Comparison of ENCODE assay signal across 8 cellular contexts in genomic region chr5:79878721-79879336, GRCh38.
DNase-seq lines count a peak whose midpoint lies in the region; ATAC-seq and TF ChIP-seq lines count a peak whose summit lies in the region.

No MANE protein-coding gene starts in this region.

- H3K36me3 ChIP-seq in DND-41 (ENCODE audit: insufficient read depth, low read length) (no peaks in the 10 kb centered on the region), mucosa of descending colon (ENCODE audit: low read depth) (no peaks in the 10 kb centered on the region), suprapubic skin (no peaks in the 10 kb centered on the region)

- H3K4me2 ChIP-seq in DND-41 (ENCODE audit: insufficient read depth, low read length): no peak overlapping the region

- DNase-seq in DND-41: peak; percentile 26
- peak; percentile 21 to 50 for DNase-seq in Kasumi-1 (lab: John Stamatoyannopoulos, UW)
- peak; percentile 72 to 75 for DNase-seq in activated T-cell treated with anti-CD3 and anti-CD28 coated beads, Interleukin-2, amount 50 U/mL, for 48 hours
- peak in 1 of 3 donors; percentile 20 for DNase-seq in mucosa of descending colon
- DNase-seq in suprapubic skin (ENCODE audit: low spot score in 2 of 2): no peak

- 62% methylated on average over 5 of the region's 5 CpGs for WGBS in suprapubic skin

- peak; percentile 53 for TF ChIP-seq CTCF in DND-41 (IDR thresholded peaks at IDR 0.05; ENCODE audit: borderline replicate concordance, extremely low read depth, low read length, poor library complexity, severe bottlenecking)
- TF ChIP-seq CTCF in mucosa of descending colon (IDR thresholded peaks at IDR 0.05): peak; percentile 11
- TF ChIP-seq CTCF in suprapubic skin (IDR thresholded peaks at IDR 0.05): peak in 1 of 2 donors; percentile 14

- H3K27me3 ChIP-seq in DND-41 (ENCODE audit: insufficient read depth, low read length, poor library complexity): no peaks in the 10 kb centered on the region
- no peaks in the 10 kb centered on the region for H3K27me3 ChIP-seq in suprapubic skin

- no peaks in the 10 kb centered on the region for H4K20me1 ChIP-seq in DND-41 (ENCODE audit: insufficient read depth, low read length)

- ATAC-seq in DND-41 (ENCODE audit: insufficient read depth, low read depth) (no peak), mucosa of descending colon (peak; percentile 25), GM18498 (IDR thresholded peaks at IDR 0.05; ENCODE audit: unreplicated experiment) (no peak), HG02642 (IDR thresholded peaks at IDR 0.05; ENCODE audit: poor library complexity, unreplicated experiment) (no peak), GM21390 (IDR thresholded peaks at IDR 0.05; ENCODE audit: unreplicated experiment) (no peak)

- H3K9ac ChIP-seq in DND-41 (ENCODE audit: low read depth, low read length): no peak overlapping the region

- no peaks in the 10 kb centered on the region for H3K9me3 ChIP-seq in DND-41 (ENCODE audit: insufficient read depth, low read length, severe bottlenecking)
- H3K9me3 ChIP-seq in mucosa of descending colon: no peaks in the 10 kb centered on the region
- no peaks in the 10 kb centered on the region for H3K9me3 ChIP-seq in suprapubic skin

- H2AFZ ChIP-seq in DND-41 (ENCODE audit: low read depth, low read length): no peak overlapping the region

- H3K4me3 ChIP-seq in DND-41 (ENCODE audit: low read depth in 1 of 2, low read length in 2 of 2) (no peak overlapping the region), mucosa of descending colon (no peak overlapping the region), suprapubic skin (no peak overlapping the region)

- intact Hi-C loops in mucosa of descending colon (cut with DNase I, micrococcal nuclease): no loop called here

- no peak for TF ChIP-seq EP300 in suprapubic skin (IDR thresholded peaks at IDR 0.05)

- H3K27ac ChIP-seq in DND-41 (ENCODE audit: low read length) (no peak overlapping the region), suprapubic skin (no peak overlapping the region)

- H3K4me1 ChIP-seq in DND-41 (ENCODE audit: insufficient read depth, low read length) (no peaks in the 10 kb centered on the region), mucosa of descending colon (ENCODE audit: low read depth) (no peaks in the 10 kb centered on the region), suprapubic skin (no peaks in the 10 kb centered on the region)

- no peak for TF ChIP-seq POLR2A in suprapubic skin (IDR thresholded peaks at IDR 0.05)

- no peaks in the 10 kb centered on the region for H3K79me2 ChIP-seq in DND-41 (ENCODE audit: insufficient read depth, low read length)

Comparison
In these comparisons a context has a peak if more than half of its experiments do, and no peak if none do; other contexts are left out.
1. DNase-seq: peak in DND-41 (single experiment), Kasumi-1 (2 of 2) and activated T-cell treated with anti-CD3 and anti-CD28 coated beads, Interleukin-2, amount 50 U/mL, for 48 hours (2 of 2); none in suprapubic skin (0 of 2).